In the genomic region with DNA sequence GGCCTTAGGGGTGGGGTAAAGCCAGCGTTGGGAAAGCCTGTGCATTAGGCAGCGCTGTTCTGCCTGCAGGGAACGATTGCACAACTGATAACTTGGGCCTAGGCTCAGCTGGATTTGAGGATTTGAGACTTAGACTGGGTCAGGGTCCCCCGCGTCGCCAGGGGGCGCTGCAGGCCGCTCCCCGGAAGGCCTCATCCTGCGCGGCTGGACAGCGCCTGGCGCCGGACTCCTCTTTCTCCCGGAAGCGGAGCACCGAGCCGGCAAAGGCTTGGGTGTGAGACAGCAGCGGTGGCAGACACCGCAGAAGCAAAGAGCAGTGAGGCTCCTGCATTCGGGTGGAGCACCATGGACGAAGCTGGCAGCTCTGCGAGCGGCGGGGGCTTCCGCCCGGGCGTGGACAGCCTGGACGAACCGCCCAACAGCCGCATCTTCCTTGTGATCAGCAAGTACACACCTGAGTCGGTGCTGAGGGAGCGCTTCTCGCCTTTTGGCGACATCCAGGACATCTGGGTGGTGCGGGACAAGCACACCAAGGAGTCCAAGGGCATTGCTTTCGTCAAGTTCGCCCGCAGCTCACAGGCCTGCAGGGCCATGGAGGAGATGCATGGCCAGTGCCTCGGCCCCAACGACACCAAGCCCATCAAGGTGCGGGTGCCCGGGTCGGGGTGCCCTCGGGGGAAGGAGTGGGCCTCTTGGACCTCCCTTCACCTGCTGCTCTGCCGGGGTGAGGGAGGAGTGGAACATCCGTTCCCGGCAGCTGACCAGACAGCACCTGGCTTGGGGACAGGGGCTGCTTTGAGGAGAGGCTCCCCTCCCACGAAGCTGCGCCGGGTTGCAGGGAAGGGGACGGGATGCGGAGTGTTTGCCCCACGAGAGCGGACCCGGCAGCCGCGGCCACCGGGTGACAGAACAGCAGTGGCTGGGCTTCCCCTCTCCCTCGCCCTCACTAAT, we compare ENCODE assay signal across 7 cellular contexts. TPM values are rescaled to one million over a fixed set of nuclear protein-coding genes. Genes with fewer than 3 reads are reported as not detected.
DNase-seq lines count a peak whose midpoint lies in the region; ATAC-seq, FAIRE-seq and TF ChIP-seq lines count a peak whose summit lies in the region.

A gene with protein sequence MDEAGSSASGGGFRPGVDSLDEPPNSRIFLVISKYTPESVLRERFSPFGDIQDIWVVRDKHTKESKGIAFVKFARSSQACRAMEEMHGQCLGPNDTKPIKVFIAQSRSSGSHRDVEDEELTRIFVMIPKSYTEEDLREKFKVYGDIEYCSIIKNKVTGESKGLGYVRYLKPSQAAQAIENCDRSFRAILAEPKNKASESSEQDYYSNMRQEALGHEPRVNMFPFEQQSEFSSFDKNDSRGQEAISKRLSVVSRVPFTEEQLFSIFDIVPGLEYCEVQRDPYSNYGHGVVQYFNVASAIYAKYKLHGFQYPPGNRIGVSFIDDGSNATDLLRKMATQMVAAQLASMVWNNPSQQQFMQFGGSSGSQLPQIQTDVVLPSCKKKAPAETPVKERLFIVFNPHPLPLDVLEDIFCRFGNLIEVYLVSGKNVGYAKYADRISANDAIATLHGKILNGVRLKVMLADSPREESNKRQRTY (plus strand): TSS at position 236 of the 951 bp plus-strand sequence. CDS start 110 bp downstream, at position 346.

- H4K20me1 ChIP-seq in astrocyte (ENCODE audit: insufficient read depth, low read length), result peaks cover 4% of the 10 kb centered on the region
- H4K20me1 ChIP-seq in hepatocyte (ENCODE audit: insufficient read depth, poor library complexity, severe bottlenecking), result no peaks in the 10 kb centered on the region

- H3K9me3 ChIP-seq in astrocyte (ENCODE audit: insufficient read depth, low read depth, low read length) (no peaks in the 10 kb centered on the region), hepatocyte (ENCODE audit: low read depth) (no peaks in the 10 kb centered on the region)

- peaks cover 15% of the 10 kb centered on the region for H3K79me2 ChIP-seq in astrocyte (ENCODE audit: insufficient read depth, low read length)
- peaks cover 15% of the 10 kb centered on the region for H3K79me2 ChIP-seq in hepatocyte

- H3K4me2 ChIP-seq in astrocyte (ENCODE audit: low read length), result peak within 1 kb of the TSS; percentile 87
- peak within 1 kb of the TSS; percentile 91 for H3K4me2 ChIP-seq in hepatocyte

- H3K4me3 Mint-ChIP-seq in T-helper 2 cell treated with Interferon-gamma antibody and Interleukin-4, amounts not matched to agents 5 μg/mL and 100 μg/mL, for 36 hours, result peak within 1 kb of the TSS; percentile 89
- H3K4me3 Mint-ChIP-seq in astrocyte (ENCODE audit: unreplicated experiment), result peak within 1 kb of the TSS; percentile 91

- no peaks in the 10 kb centered on the region for H3K9me3 Mint-ChIP-seq in T-helper 2 cell treated with Interferon-gamma antibody and Interleukin-4, amounts not matched to agents 5 μg/mL and 100 μg/mL, for 36 hours
- H3K9me3 Mint-ChIP-seq in astrocyte (ENCODE audit: unreplicated experiment), result no peaks in the 10 kb centered on the region

- H3K36me3 Mint-ChIP-seq in T-helper 2 cell treated with Interferon-gamma antibody and Interleukin-4, amounts not matched to agents 5 μg/mL and 100 μg/mL, for 36 hours (ENCODE audit: low read depth), result peaks cover 2% of the 10 kb centered on the region
- no peaks in the 10 kb centered on the region for H3K36me3 Mint-ChIP-seq in astrocyte (ENCODE audit: low read depth, unreplicated experiment)

- DNase-seq in NCI-H187 (lab: John Stamatoyannopoulos, UW) (peak; percentile 43 to 49), astrocyte (ENCODE audit: low read depth) (peak; percentile 87), hepatocyte (ENCODE audit: low spot score) (peak; percentile 96), retina (peak; percentile 96)
- DNase-seq in T-helper 2 cell treated with Interferon-gamma antibody and Interleukin-4, amounts not matched to agents 5 μg/mL and 100 μg/mL, for 36 hours (ENCODE audit: low spot score), result peak; percentile 87

- ATAC-seq in GM18502 (IDR thresholded peaks at IDR 0.05; ENCODE audit: poor library complexity, unreplicated experiment) (peak; percentile 92), HG02943 (IDR thresholded peaks at IDR 0.05; ENCODE audit: low read depth, unreplicated experiment) (peak; percentile 92)

- H3K4me1 ChIP-seq in astrocyte (ENCODE audit: insufficient read depth, low read length), result no peaks in the 10 kb centered on the region
- H3K4me1 ChIP-seq in hepatocyte (ENCODE audit: insufficient read depth), result peaks cover 5% of the 10 kb centered on the region

- peak within 1 kb of the TSS; percentile 79 for H3K27ac Mint-ChIP-seq in T-helper 2 cell treated with Interferon-gamma antibody and Interleukin-4, amounts not matched to agents 5 μg/mL and 100 μg/mL, for 36 hours
- peak within 1 kb of the TSS; percentile 66 for H3K27ac Mint-ChIP-seq in astrocyte (ENCODE audit: unreplicated experiment)

- 1% methylated on average over 57 of the region's 60 CpGs for WGBS in hepatocyte (ENCODE audit: low lambda C conversion rate, missing lambda C conversion rate)

- H3K27me3 ChIP-seq in astrocyte (ENCODE audit: insufficient read depth, low read length), result no peaks in the 10 kb centered on the region
- H3K27me3 ChIP-seq in hepatocyte, result no peaks in the 10 kb centered on the region

- no peak within 1 kb of the TSS for H3K27ac ChIP-seq in astrocyte (ENCODE audit: low read depth, low read length)
- peak within 1 kb of the TSS; percentile 72 for H3K27ac ChIP-seq in hepatocyte

- peaks cover 22% of the 10 kb centered on the region for H3K4me1 Mint-ChIP-seq in T-helper 2 cell treated with Interferon-gamma antibody and Interleukin-4, amounts not matched to agents 5 μg/mL and 100 μg/mL, for 36 hours (ENCODE audit: low read depth)
- H3K4me1 Mint-ChIP-seq in astrocyte (ENCODE audit: low read depth, unreplicated experiment), result peaks cover 6% of the 10 kb centered on the region

- H3K36me3 ChIP-seq in astrocyte (ENCODE audit: insufficient read depth, low read length) (peaks cover 4% of the 10 kb centered on the region), hepatocyte (replicated peaks; ENCODE audit: insufficient read depth, low read depth) (no peaks in the 10 kb centered on the region)

- peak within 1 kb of the TSS; percentile 97 for H2AFZ ChIP-seq in astrocyte (ENCODE audit: low read depth, low read length)
- peak within 1 kb of the TSS; percentile 91 for H2AFZ ChIP-seq in hepatocyte

- H3K9ac ChIP-seq in astrocyte (ENCODE audit: low read length), result peak within 1 kb of the TSS; percentile 86

- no peaks in the 10 kb centered on the region for H3K27me3 Mint-ChIP-seq in T-helper 2 cell treated with Interferon-gamma antibody and Interleukin-4, amounts not matched to agents 5 μg/mL and 100 μg/mL, for 36 hours (ENCODE audit: low read depth)
- no peaks in the 10 kb centered on the region for H3K27me3 Mint-ChIP-seq in astrocyte (ENCODE audit: low read depth, unreplicated experiment)

- TF ChIP-seq CTCF in astrocyte (IDR thresholded peaks at IDR 0.05; ENCODE audit: insufficient read depth, low read depth, low read length) (peak; percentile 90), hepatocyte (IDR thresholded peaks at IDR 0.05; ENCODE audit: poor library complexity) (peak; percentile 98)

- FAIRE-seq in astrocyte (lab: Jason Lieb, UNC), result no peak

- H3K4me3 ChIP-seq in astrocyte (ENCODE audit: insufficient read depth, low read depth, low read length), result peak within 1 kb of the TSS; percentile 92
- H3K4me3 ChIP-seq in hepatocyte, result peak within 1 kb of the TSS; percentile 75

- H3K9me2 ChIP-seq in hepatocyte (replicated peaks; ENCODE audit: insufficient read depth), result no peaks in the 10 kb centered on the region

RNA-seq across cellular contexts. Expression of the gene that starts here (rescaled TPM):
- total RNA-seq in astrocyte (12.0 and 14.9 TPM in 2 replicates), hepatocyte (12.6 and 12.7 TPM in 2 replicates)
- polyA plus RNA-seq in hepatocyte, result 4.3 and 8.3 TPM in 2 replicates

Comparison
In these comparisons a context has a peak if more than half of its experiments do, and no peak if none do; other contexts are left out.
1. DNase-seq: peak in every context shown above with its lines; median percentile 96 in hepatocyte; 96 in retina; 87 in T-helper 2 cell treated with Interferon-gamma antibody and Interleukin-4, amounts not matched to agents 5 μg/mL and 100 μg/mL, for 36 hours; 87 in astrocyte; 46 in NCI-H187.